1 cellular context compared by ENCODE assay signal in the genomic region with DNA sequence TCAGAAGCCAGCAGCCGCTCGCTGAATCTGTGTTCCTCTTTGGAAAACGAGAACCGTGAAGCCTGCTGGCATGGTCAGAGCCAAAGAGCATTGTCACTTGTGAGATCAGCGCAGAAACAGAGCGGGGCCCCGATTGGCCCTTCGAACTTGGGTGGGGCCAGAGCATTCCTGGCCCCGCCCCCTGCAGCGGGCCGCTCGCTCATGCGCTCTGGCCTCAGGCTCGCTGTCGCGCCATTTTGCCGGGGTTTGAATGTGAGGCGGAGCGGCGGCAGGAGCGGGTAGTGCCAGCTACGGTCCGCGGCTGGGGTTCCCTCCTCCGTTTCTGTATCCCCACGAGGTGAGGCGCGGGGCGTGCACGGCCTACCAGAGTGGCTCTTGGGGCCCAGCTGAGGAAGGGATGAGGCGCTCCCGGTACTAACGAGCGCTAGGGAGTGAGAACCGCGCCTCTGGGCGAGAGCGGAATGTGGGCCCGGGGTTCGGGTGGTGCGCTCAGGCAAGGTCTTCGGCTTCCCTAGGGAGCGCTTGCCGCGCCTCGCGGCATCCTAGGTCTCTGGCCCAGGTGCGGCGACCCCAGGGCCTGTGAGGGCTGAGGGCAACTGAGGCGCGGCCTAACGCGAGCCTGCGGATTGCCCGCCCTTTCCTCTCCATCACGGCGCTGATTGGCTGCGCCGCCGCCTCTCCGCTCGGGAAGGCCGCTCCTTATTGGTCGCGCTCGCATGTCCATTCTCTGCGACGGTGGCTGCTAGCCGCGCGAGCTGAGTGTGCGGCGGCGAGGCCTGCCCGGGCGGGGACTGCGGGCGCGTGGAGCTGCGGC.
TF ChIP-seq lines count a peak whose summit lies in the region.

A gene with protein sequence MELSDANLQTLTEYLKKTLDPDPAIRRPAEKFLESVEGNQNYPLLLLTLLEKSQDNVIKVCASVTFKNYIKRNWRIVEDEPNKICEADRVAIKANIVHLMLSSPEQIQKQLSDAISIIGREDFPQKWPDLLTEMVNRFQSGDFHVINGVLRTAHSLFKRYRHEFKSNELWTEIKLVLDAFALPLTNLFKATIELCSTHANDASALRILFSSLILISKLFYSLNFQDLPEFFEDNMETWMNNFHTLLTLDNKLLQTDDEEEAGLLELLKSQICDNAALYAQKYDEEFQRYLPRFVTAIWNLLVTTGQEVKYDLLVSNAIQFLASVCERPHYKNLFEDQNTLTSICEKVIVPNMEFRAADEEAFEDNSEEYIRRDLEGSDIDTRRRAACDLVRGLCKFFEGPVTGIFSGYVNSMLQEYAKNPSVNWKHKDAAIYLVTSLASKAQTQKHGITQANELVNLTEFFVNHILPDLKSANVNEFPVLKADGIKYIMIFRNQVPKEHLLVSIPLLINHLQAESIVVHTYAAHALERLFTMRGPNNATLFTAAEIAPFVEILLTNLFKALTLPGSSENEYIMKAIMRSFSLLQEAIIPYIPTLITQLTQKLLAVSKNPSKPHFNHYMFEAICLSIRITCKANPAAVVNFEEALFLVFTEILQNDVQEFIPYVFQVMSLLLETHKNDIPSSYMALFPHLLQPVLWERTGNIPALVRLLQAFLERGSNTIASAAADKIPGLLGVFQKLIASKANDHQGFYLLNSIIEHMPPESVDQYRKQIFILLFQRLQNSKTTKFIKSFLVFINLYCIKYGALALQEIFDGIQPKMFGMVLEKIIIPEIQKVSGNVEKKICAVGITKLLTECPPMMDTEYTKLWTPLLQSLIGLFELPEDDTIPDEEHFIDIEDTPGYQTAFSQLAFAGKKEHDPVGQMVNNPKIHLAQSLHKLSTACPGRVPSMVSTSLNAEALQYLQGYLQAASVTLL (plus strand): TSS at position 226 of the 814 bp plus-strand sequence. CDS start 12,152 bp downstream, outside the sequence.

TF ChIP-seq in WTC11, 78 proteins besides CTCF, POLR2A, EP300 and RAD21 (continued from another document and continues in another):
- TF ChIP-seq, protein P1, sequence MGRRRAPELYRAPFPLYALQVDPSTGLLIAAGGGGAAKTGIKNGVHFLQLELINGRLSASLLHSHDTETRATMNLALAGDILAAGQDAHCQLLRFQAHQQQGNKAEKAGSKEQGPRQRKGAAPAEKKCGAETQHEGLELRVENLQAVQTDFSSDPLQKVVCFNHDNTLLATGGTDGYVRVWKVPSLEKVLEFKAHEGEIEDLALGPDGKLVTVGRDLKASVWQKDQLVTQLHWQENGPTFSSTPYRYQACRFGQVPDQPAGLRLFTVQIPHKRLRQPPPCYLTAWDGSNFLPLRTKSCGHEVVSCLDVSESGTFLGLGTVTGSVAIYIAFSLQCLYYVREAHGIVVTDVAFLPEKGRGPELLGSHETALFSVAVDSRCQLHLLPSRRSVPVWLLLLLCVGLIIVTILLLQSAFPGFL (CRISPR knock-in tag; IDR thresholded peaks at IDR 0.05; ENCODE audit: borderline replicate concordance), result no peak
- TF ChIP-seq, protein P2, sequence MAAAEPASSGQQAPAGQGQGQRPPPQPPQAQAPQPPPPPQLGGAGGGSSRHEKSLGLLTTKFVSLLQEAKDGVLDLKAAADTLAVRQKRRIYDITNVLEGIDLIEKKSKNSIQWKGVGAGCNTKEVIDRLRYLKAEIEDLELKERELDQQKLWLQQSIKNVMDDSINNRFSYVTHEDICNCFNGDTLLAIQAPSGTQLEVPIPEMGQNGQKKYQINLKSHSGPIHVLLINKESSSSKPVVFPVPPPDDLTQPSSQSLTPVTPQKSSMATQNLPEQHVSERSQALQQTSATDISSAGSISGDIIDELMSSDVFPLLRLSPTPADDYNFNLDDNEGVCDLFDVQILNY (CRISPR knock-in tag; IDR thresholded peaks at IDR 0.05), result peak; percentile 84; the same call in 1 of the 2 replicates
- TF ChIP-seq NR3C1 (CRISPR knock-in tag; conservative IDR thresholded peaks at IDR 0.05; ENCODE audit: low read depth), result no peak
- TF ChIP-seq, protein P3, sequence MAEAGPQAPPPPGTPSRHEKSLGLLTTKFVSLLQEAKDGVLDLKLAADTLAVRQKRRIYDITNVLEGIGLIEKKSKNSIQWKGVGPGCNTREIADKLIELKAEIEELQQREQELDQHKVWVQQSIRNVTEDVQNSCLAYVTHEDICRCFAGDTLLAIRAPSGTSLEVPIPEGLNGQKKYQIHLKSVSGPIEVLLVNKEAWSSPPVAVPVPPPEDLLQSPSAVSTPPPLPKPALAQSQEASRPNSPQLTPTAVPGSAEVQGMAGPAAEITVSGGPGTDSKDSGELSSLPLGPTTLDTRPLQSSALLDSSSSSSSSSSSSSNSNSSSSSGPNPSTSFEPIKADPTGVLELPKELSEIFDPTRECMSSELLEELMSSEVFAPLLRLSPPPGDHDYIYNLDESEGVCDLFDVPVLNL (CRISPR knock-in tag; IDR thresholded peaks at IDR 0.05; ENCODE audit: borderline replicate concordance, low read depth), result peak; percentile 78; the same call in 1 of the 2 replicates
- peak; percentile 82; the same call in 1 of the 2 replicates for TF ChIP-seq NFE2L1 (CRISPR knock-in tag; IDR thresholded peaks at IDR 0.05)
- TF ChIP-seq, protein P4, sequence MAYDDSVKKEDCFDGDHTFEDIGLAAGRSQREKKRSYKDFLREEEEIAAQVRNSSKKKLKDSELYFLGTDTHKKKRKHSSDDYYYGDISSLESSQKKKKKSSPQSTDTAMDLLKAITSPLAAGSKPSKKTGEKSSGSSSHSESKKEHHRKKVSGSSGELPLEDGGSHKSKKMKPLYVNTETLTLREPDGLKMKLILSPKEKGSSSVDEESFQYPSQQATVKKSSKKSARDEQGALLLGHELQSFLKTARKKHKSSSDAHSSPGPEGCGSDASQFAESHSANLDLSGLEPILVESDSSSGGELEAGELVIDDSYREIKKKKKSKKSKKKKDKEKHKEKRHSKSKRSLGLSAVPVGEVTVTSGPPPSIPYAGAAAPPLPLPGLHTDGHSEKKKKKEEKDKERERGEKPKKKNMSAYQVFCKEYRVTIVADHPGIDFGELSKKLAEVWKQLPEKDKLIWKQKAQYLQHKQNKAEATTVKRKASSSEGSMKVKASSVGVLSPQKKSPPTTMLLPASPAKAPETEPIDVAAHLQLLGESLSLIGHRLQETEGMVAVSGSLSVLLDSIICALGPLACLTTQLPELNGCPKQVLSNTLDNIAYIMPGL (CRISPR knock-in tag; IDR thresholded peaks at IDR 0.05), result no peak; the same call in 1 of the 2 replicates
- peak; percentile 51; the same call in 1 of the 2 replicates for TF ChIP-seq SP1 (CRISPR knock-in tag; conservative IDR thresholded peaks at IDR 0.05)
- no peak for TF ChIP-seq OVOL2 (CRISPR knock-in tag; IDR thresholded peaks at IDR 0.05; ENCODE audit: borderline replicate concordance)
- TF ChIP-seq, protein P5, sequence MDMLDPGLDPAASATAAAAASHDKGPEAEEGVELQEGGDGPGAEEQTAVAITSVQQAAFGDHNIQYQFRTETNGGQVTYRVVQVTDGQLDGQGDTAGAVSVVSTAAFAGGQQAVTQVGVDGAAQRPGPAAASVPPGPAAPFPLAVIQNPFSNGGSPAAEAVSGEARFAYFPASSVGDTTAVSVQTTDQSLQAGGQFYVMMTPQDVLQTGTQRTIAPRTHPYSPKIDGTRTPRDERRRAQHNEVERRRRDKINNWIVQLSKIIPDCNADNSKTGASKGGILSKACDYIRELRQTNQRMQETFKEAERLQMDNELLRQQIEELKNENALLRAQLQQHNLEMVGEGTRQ (CRISPR knock-in tag; IDR thresholded peaks at IDR 0.05), result no peak
- TF ChIP-seq FOXJ3 (CRISPR knock-in tag; IDR thresholded peaks at IDR 0.05; ENCODE audit: borderline replicate concordance), result no peak
- TF ChIP-seq ZBTB21 (CRISPR knock-in tag; IDR thresholded peaks at IDR 0.05; ENCODE audit: borderline replicate concordance), result no peak
- TF ChIP-seq, protein P6, sequence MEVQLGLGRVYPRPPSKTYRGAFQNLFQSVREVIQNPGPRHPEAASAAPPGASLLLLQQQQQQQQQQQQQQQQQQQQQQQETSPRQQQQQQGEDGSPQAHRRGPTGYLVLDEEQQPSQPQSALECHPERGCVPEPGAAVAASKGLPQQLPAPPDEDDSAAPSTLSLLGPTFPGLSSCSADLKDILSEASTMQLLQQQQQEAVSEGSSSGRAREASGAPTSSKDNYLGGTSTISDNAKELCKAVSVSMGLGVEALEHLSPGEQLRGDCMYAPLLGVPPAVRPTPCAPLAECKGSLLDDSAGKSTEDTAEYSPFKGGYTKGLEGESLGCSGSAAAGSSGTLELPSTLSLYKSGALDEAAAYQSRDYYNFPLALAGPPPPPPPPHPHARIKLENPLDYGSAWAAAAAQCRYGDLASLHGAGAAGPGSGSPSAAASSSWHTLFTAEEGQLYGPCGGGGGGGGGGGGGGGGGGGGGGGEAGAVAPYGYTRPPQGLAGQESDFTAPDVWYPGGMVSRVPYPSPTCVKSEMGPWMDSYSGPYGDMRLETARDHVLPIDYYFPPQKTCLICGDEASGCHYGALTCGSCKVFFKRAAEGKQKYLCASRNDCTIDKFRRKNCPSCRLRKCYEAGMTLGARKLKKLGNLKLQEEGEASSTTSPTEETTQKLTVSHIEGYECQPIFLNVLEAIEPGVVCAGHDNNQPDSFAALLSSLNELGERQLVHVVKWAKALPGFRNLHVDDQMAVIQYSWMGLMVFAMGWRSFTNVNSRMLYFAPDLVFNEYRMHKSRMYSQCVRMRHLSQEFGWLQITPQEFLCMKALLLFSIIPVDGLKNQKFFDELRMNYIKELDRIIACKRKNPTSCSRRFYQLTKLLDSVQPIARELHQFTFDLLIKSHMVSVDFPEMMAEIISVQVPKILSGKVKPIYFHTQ (CRISPR knock-in tag; IDR thresholded peaks at IDR 0.05), result 0 out of 2 replicates have a peak, but pooled peaks have one; percentile 46
- TF ChIP-seq TP53 (CRISPR knock-in tag; IDR thresholded peaks at IDR 0.05), result no peak
- TF ChIP-seq GTF2I (CRISPR knock-in tag; conservative IDR thresholded peaks at IDR 0.05), result peak; percentile 75; the same call in 1 of the 2 replicates
- TF ChIP-seq SOX15 (CRISPR knock-in tag; IDR thresholded peaks at IDR 0.05), result no peak
- TF ChIP-seq, protein P7, sequence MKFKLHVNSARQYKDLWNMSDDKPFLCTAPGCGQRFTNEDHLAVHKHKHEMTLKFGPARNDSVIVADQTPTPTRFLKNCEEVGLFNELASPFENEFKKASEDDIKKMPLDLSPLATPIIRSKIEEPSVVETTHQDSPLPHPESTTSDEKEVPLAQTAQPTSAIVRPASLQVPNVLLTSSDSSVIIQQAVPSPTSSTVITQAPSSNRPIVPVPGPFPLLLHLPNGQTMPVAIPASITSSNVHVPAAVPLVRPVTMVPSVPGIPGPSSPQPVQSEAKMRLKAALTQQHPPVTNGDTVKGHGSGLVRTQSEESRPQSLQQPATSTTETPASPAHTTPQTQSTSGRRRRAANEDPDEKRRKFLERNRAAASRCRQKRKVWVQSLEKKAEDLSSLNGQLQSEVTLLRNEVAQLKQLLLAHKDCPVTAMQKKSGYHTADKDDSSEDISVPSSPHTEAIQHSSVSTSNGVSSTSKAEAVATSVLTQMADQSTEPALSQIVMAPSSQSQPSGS (CRISPR knock-in tag; IDR thresholded peaks at IDR 0.05; ENCODE audit: borderline replicate concordance, low read depth), result no peak
- TF ChIP-seq, protein P8, sequence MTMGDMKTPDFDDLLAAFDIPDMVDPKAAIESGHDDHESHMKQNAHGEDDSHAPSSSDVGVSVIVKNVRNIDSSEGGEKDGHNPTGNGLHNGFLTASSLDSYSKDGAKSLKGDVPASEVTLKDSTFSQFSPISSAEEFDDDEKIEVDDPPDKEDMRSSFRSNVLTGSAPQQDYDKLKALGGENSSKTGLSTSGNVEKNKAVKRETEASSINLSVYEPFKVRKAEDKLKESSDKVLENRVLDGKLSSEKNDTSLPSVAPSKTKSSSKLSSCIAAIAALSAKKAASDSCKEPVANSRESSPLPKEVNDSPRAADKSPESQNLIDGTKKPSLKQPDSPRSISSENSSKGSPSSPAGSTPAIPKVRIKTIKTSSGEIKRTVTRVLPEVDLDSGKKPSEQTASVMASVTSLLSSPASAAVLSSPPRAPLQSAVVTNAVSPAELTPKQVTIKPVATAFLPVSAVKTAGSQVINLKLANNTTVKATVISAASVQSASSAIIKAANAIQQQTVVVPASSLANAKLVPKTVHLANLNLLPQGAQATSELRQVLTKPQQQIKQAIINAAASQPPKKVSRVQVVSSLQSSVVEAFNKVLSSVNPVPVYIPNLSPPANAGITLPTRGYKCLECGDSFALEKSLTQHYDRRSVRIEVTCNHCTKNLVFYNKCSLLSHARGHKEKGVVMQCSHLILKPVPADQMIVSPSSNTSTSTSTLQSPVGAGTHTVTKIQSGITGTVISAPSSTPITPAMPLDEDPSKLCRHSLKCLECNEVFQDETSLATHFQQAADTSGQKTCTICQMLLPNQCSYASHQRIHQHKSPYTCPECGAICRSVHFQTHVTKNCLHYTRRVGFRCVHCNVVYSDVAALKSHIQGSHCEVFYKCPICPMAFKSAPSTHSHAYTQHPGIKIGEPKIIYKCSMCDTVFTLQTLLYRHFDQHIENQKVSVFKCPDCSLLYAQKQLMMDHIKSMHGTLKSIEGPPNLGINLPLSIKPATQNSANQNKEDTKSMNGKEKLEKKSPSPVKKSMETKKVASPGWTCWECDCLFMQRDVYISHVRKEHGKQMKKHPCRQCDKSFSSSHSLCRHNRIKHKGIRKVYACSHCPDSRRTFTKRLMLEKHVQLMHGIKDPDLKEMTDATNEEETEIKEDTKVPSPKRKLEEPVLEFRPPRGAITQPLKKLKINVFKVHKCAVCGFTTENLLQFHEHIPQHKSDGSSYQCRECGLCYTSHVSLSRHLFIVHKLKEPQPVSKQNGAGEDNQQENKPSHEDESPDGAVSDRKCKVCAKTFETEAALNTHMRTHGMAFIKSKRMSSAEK (CRISPR knock-in tag; IDR thresholded peaks at IDR 0.05; ENCODE audit: borderline replicate concordance), result no peak
- TF ChIP-seq, protein P9, sequence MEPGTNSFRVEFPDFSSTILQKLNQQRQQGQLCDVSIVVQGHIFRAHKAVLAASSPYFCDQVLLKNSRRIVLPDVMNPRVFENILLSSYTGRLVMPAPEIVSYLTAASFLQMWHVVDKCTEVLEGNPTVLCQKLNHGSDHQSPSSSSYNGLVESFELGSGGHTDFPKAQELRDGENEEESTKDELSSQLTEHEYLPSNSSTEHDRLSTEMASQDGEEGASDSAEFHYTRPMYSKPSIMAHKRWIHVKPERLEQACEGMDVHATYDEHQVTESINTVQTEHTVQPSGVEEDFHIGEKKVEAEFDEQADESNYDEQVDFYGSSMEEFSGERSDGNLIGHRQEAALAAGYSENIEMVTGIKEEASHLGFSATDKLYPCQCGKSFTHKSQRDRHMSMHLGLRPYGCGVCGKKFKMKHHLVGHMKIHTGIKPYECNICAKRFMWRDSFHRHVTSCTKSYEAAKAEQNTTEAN (CRISPR knock-in tag; IDR thresholded peaks at IDR 0.05), result peak; percentile 84
- peak; percentile 86; the same call in 1 of the 2 replicates for TF ChIP-seq NFATC4 (CRISPR knock-in tag; IDR thresholded peaks at IDR 0.05)
- TF ChIP-seq TEAD1 (CRISPR knock-in tag; IDR thresholded peaks at IDR 0.05), result peak; percentile 66; the same call in 1 of the 2 replicates
- peak; percentile 75; the same call in 1 of the 2 replicates for TF ChIP-seq MYBL2 (CRISPR knock-in tag; IDR thresholded peaks at IDR 0.05)
- no peak; the same call in 1 of the 2 replicates for TF ChIP-seq KAT7 (CRISPR knock-in tag; IDR thresholded peaks at IDR 0.05; ENCODE audit: borderline replicate concordance)
- no peak for TF ChIP-seq RELA (CRISPR knock-in tag; IDR thresholded peaks at IDR 0.05; ENCODE audit: borderline replicate concordance)
- TF ChIP-seq FOXP1 (CRISPR knock-in tag; IDR thresholded peaks at IDR 0.05; ENCODE audit: borderline replicate concordance), result peak; percentile 89; the same call in 1 of the 2 replicates
- 0 out of 2 replicates have a peak, but pooled peaks have one; percentile 30 for TF ChIP-seq ZNF121 (CRISPR knock-in tag; IDR thresholded peaks at IDR 0.05)
- peak; percentile 62; the same call in 1 of the 2 replicates for TF ChIP-seq TCF7 (CRISPR knock-in tag; IDR thresholded peaks at IDR 0.05; ENCODE audit: low read depth)
